Comparison of ENCODE assay signal across 1 cellular context in genomic region chr1:201831371-201831770, GRCh38.
TF ChIP-seq lines count a peak whose summit lies in the region.

No MANE protein-coding gene starts in this region.

TF ChIP-seq in H1, 55 proteins besides CTCF, POLR2A, EP300 and RAD21:
- TF ChIP-seq CHD2 (IDR thresholded peaks at IDR 0.05; ENCODE audit: low read length) = no peak
- TF ChIP-seq BRCA1 (IDR thresholded peaks at IDR 0.05; ENCODE audit: low read depth, low read length) = no peak
- no peak for TF ChIP-seq RXRA (IDR thresholded peaks at IDR 0.05; ENCODE audit: insufficient read depth, low read depth, low read length)
- no peak for TF ChIP-seq NANOG (IDR thresholded peaks at IDR 0.05; ENCODE audit: insufficient read depth, low read depth, low read length, poor library complexity, severe bottlenecking)
- TF ChIP-seq GABPA (IDR thresholded peaks at IDR 0.05; ENCODE audit: borderline replicate concordance, insufficient read depth, low read length) = no peak
- no peak for TF ChIP-seq FOSL1 (IDR thresholded peaks at IDR 0.05; ENCODE audit: insufficient read depth, low read depth, low read length)
- no peak for TF ChIP-seq MAX (IDR thresholded peaks at IDR 0.05)
- no peak for TF ChIP-seq ATF2 (IDR thresholded peaks at IDR 0.05; ENCODE audit: low read length)
- no peak for TF ChIP-seq HDAC6 (IDR thresholded peaks at IDR 0.05; ENCODE audit: low read depth, low read length)
- TF ChIP-seq JUN (IDR thresholded peaks at IDR 0.05; ENCODE audit: low read depth, low read length) = no peak
- no peak for TF ChIP-seq KDM4A (IDR thresholded peaks at IDR 0.05; ENCODE audit: low read depth, low read length, severe bottlenecking)
- TF ChIP-seq POU5F1 (IDR thresholded peaks at IDR 0.05; ENCODE audit: low read depth, low read length) = no peak
- no peak for TF ChIP-seq TEAD4 (IDR thresholded peaks at IDR 0.05; ENCODE audit: low read depth, low read length)
- TF ChIP-seq SP4 (IDR thresholded peaks at IDR 0.05; ENCODE audit: low read length) = no peak
